In genomic region chr22:37896181-37896592, GRCh38 we compare ENCODE assay signal across 8 cellular contexts. TPM values are rescaled to one million over a fixed set of nuclear protein-coding genes. Genes with fewer than 3 reads are reported as not detected.
DNase-seq lines count a peak whose midpoint lies in the region; ATAC-seq and TF ChIP-seq lines count a peak whose summit lies in the region.

No MANE protein-coding gene starts in this region.

- no peaks in the 10 kb centered on the region; the same call in 1 of the 2 replicates for H3K36me3 ChIP-seq in GM23338 (ENCODE audit: insufficient read depth)
- no peaks in the 10 kb centered on the region for H3K36me3 ChIP-seq in prostate gland

- peaks cover 49% of the 10 kb centered on the region for H3K4me1 Mint-ChIP-seq in GM23338

- no peaks in the 10 kb centered on the region; the same call in 1 of the 2 replicates for H4K20me1 ChIP-seq in GM23338 (replicated peaks; ENCODE audit: insufficient read depth)

- no peak overlapping the region; the same call in 1 of the 2 replicates for H3K4me2 ChIP-seq in GM23338

- in situ Hi-C loops in SK-MEL-5 (cut with HindIII; ENCODE audit: low pct_unique_long_range_greater_than_20kb, low sequenced_read_pairs), result no loop called here

- H3K9me3 ChIP-seq in prostate gland, result no peaks in the 10 kb centered on the region

- H2AFZ ChIP-seq in GM23338, result no peak overlapping the region

- peak; percentile 3; the same call in 1 of the 3 replicates for ATAC-seq in GM23338

- peaks cover 24% of the 10 kb centered on the region for H3F3A ChIP-seq in GM23338 (replicated peaks; ENCODE audit: low read depth)

- peak overlapping the region; percentile 89 for H3K27ac Mint-ChIP-seq in GM23338

- H3K36me3 Mint-ChIP-seq in GM23338 (ENCODE audit: low read depth), result peaks cover 7% of the 10 kb centered on the region

- H3K27ac ChIP-seq in GM23338 (ENCODE audit: low read depth), result peak overlapping the region; percentile 94
- peak overlapping the region; percentile 62 to 66 for H3K27ac ChIP-seq in prostate gland

- H3K79me2 ChIP-seq in GM23338 (replicated peaks; ENCODE audit: insufficient read depth), result no peaks in the 10 kb centered on the region

- H3K27me3 ChIP-seq in GM23338 (ENCODE audit: insufficient read depth), result no peaks in the 10 kb centered on the region
- no peaks in the 10 kb centered on the region for H3K27me3 ChIP-seq in prostate gland (replicated peaks; ENCODE audit: insufficient read depth)

- H3K4me3 ChIP-seq in GM23338, result no peak overlapping the region
- H3K4me3 ChIP-seq in prostate gland, result no peak overlapping the region

- no peak overlapping the region for H3K4me3 Mint-ChIP-seq in GM23338

- no peaks in the 10 kb centered on the region for H3K9me3 Mint-ChIP-seq in GM23338

- peaks cover 44% of the 10 kb centered on the region for H3K4me1 ChIP-seq in GM23338 (ENCODE audit: insufficient read depth)
- no peaks in the 10 kb centered on the region for H3K4me1 ChIP-seq in prostate gland (replicated peaks)

- TF ChIP-seq CTCF in GM23338 (conservative IDR thresholded peaks at IDR 0.05; ENCODE audit: low read depth in 2 of 2), result no peak
- no peak for TF ChIP-seq CTCF in prostate gland (IDR thresholded peaks at IDR 0.05)

- intact Hi-C loops in prostate gland (cut with DNase I), result no loop called here

- no peak for TF ChIP-seq POLR2A in prostate gland (IDR thresholded peaks at IDR 0.05)

- H3K9me2 ChIP-seq in GM23338 (ENCODE audit: insufficient read depth), result no peaks in the 10 kb centered on the region

- WGBS in prostate gland, result 38% methylated on average over 5 of the region's 5 CpGs

- peak; percentile 67 for DNase-seq in ELF-1 (ENCODE audit: low read depth, low spot score)
- peak; percentile 43 for DNase-seq in GM23338 (ENCODE audit: low spot score)
- peak; percentile 30 for DNase-seq in SK-MEL-5 (ENCODE audit: low read depth, low spot score)
- DNase-seq in effector CD4-positive, alpha-beta T cell, result peak; percentile 14
- DNase-seq in prostate gland (ENCODE audit: low spot score), result peak; percentile 45
- no peak for DNase-seq in NCI-H2081 treated with DMSO at 0.1 percent for 48 hours (lab: John Stamatoyannopoulos, UW)
- DNase-seq in anterior cingulate cortex (lab: John Stamatoyannopoulos, UW), result no peak
- no peak for DNase-seq in AG08395 (ENCODE audit: low spot score)

- peaks cover 10% of the 10 kb centered on the region for H3K27me3 Mint-ChIP-seq in GM23338 (ENCODE audit: insufficient read depth, low read depth, poor library complexity)

TF ChIP-seq in GM23338, 12 proteins besides CTCF, POLR2A, EP300 and RAD21 (continues in another document):
- TF ChIP-seq ZNF331 (CRISPR knock-in tag; IDR thresholded peaks at IDR 0.05; ENCODE audit: low read depth) (no peak), JUNB (IDR thresholded peaks at IDR 0.05; ENCODE audit: unreplicated experiment) (no peak), CREB1 (CRISPR knock-in tag; IDR thresholded peaks at IDR 0.05; ENCODE audit: low read depth) (no peak), ZNF114 (CRISPR knock-in tag; IDR thresholded peaks at IDR 0.05) (no peak), STAT1 (IDR thresholded peaks at IDR 0.05; ENCODE audit: unreplicated experiment) (no peak), POLR2AphosphoS5 (IDR thresholded peaks at IDR 0.05; ENCODE audit: low read depth) (no peak), EZH2 (IDR thresholded peaks at IDR 0.05; ENCODE audit: low read depth, unreplicated experiment) (no peak), ETS1 (IDR thresholded peaks at IDR 0.05) (no peak), NANOG (IDR thresholded peaks at IDR 0.05; ENCODE audit: borderline replicate concordance) (no peak), REST (IDR thresholded peaks at IDR 0.05; ENCODE audit: unreplicated experiment) (no peak), EZH2phosphoT487 (IDR thresholded peaks at IDR 0.05; ENCODE audit: unreplicated experiment) (no peak)

RNA-seq across cellular contexts. Expression of gene MICALL1, which starts 9.9 kb away (rescaled TPM):
- total RNA-seq in GM23338 (2014; rRNA removed; shearing (Covaris generic)), result 33.1 and 34.8 TPM in 2 replicates
- 4.8 and 5.9 TPM in 2 replicates for polyA plus RNA-seq in GM23338 (2016; fragmentation: Nextera tagmentation; extraction: Ambion mirVana)
- 27.6 and 29.7 TPM in 2 replicates for total RNA-seq in SK-MEL-5 (2014; rRNA removed; shearing (Covaris generic))
- 51.9 and 65.6 TPM in 2 replicates for polyA plus RNA-seq in SK-MEL-5 (2015; cell fraction: cytosol; rRNA removed)
- 21.2 and 37.9 TPM in 2 replicates for polyA plus RNA-seq in SK-MEL-5 (2015; cell fraction: nucleus; rRNA removed)
- 10 to 100 TPM; 42.8 to 62.8 TPM for total RNA-seq in prostate gland

RNA-seq across cellular contexts. Expression of gene EIF3L, which starts 47.0 kb away (rescaled TPM):
- total RNA-seq in GM23338 (2014; rRNA removed; shearing (Covaris generic)), result 420 and 459 TPM in 2 replicates
- 430 and 466 TPM in 2 replicates for polyA plus RNA-seq in GM23338 (2016; fragmentation: Nextera tagmentation; extraction: Ambion mirVana)
- 664 and 804 TPM in 2 replicates for total RNA-seq in SK-MEL-5 (2014; rRNA removed; shearing (Covaris generic))
- polyA plus RNA-seq in SK-MEL-5 (2015; cell fraction: cytosol; rRNA removed), result 479 and 555 TPM in 2 replicates
- 236 and 246 TPM in 2 replicates for polyA plus RNA-seq in SK-MEL-5 (2015; cell fraction: nucleus; rRNA removed)
- total RNA-seq in prostate gland, result 100 to 1,000 TPM; 385 to 501 TPM

RNA-seq across cellular contexts. Expression of gene ANKRD54, which starts 52.1 kb away (rescaled TPM):
- 13.0 and 13.6 TPM in 2 replicates for total RNA-seq in GM23338 (2014; rRNA removed; shearing (Covaris generic))
- 14.0 and 14.1 TPM in 2 replicates for polyA plus RNA-seq in GM23338 (2016; fragmentation: Nextera tagmentation; extraction: Ambion mirVana)
- total RNA-seq in SK-MEL-5 (2014; rRNA removed; shearing (Covaris generic)), result 47.7 and 50.8 TPM in 2 replicates
- polyA plus RNA-seq in SK-MEL-5 (2015; cell fraction: cytosol; rRNA removed), result 105 TPM in 2 replicates
- polyA plus RNA-seq in SK-MEL-5 (2015; cell fraction: nucleus; rRNA removed), result 129 and 157 TPM in 2 replicates
- 10 to 100 TPM; 72.4 to 94.5 TPM for total RNA-seq in prostate gland

RNA-seq across cellular contexts. Expression of gene C22orf23, which starts 57.2 kb away (rescaled TPM):
- 0.38 TPM in 1 of 2 replicates, not detected in the other for total RNA-seq in GM23338 (2014; rRNA removed; shearing (Covaris generic))
- 0.64 TPM in 1 of 2 replicates, not detected in the other for polyA plus RNA-seq in GM23338 (2016; fragmentation: Nextera tagmentation; extraction: Ambion mirVana)
- 0.55 and 0.80 TPM in 2 replicates for total RNA-seq in SK-MEL-5 (2014; rRNA removed; shearing (Covaris generic))
- polyA plus RNA-seq in SK-MEL-5 (2015; cell fraction: cytosol; rRNA removed), result 0.68 and 1.1 TPM in 2 replicates
- 0.33 and 4.2 TPM in 2 replicates for polyA plus RNA-seq in SK-MEL-5 (2015; cell fraction: nucleus; rRNA removed)
- total RNA-seq in prostate gland, result 1 to 10 TPM in 1 of 2 donors, not detected in 1; 9.7 TPM

RNA-seq across cellular contexts. Expression of gene POLR2F, which starts 57.3 kb away (rescaled TPM):
- 64.6 and 144 TPM in 2 replicates for total RNA-seq in GM23338 (2014; rRNA removed; shearing (Covaris generic))
- polyA plus RNA-seq in GM23338 (2016; fragmentation: Nextera tagmentation; extraction: Ambion mirVana), result 429 and 450 TPM in 2 replicates
- total RNA-seq in SK-MEL-5 (2014; rRNA removed; shearing (Covaris generic)), result 260 and 264 TPM in 2 replicates
- 229 and 382 TPM in 2 replicates for polyA plus RNA-seq in SK-MEL-5 (2015; cell fraction: cytosol; rRNA removed)
- polyA plus RNA-seq in SK-MEL-5 (2015; cell fraction: nucleus; rRNA removed), result 43.2 and 78.3 TPM in 2 replicates
- 100 to 1,000 TPM in 1 of 2 donors, 10 to 100 TPM in 1; 63.1 to 157 TPM for total RNA-seq in prostate gland

Comparison
In these comparisons a context has a peak if more than half of its experiments do, and no peak if none do; other contexts are left out.
1. DNase-seq: peak in ELF-1 (single experiment), GM23338 (single experiment), SK-MEL-5 (single experiment), effector CD4-positive, alpha-beta T cell (single experiment) and prostate gland (single experiment); none in NCI-H2081 treated with DMSO at 0.1 percent for 48 hours (single experiment), anterior cingulate cortex (0 of 58) and AG08395 (single experiment).